Comparison of ENCODE assay signal across 10 cellular contexts in the genomic region with DNA sequence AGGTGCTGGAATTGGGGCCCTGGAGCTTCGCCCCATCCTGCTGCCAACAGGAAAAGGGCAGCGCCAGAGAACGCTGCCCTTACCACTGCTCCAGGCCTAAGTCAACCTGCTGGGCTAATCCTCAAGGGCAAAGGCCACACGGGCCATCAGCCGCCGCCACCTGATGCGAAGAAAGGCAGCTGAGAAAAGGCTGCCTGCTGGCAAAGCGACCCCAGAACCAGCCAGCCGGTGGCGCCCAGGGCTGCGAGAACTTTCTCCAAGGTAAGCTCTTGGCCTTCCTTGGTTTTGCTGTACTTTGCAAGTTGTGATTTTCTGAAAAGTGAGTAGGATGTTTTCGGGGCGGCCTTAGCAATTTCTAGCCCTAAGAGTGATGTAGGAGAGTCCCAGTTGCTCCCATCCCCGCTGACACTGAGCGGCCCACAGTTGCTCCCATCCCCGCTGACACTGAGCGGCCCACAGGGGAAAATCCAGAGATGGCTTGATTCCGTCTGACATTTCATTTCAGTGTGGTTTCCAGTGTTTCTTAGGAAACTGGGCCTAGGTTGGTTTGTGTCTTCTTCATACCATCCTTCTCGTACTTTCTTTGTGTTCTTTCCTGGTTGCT. TPM values are rescaled to one million over a fixed set of nuclear protein-coding genes. Genes with fewer than 3 reads are reported as not detected.
DNase-seq lines count a peak whose midpoint lies in the region; ATAC-seq, FAIRE-seq and TF ChIP-seq lines count a peak whose summit lies in the region.
"Not testable (repeated sequence)": the region's sequence is repeated elsewhere in the genome, so short reads cannot be mapped to it uniquely, and the experiment has no call there.
"Had no signal": no experiment of that assay in that cellular context is flagged by ENCODE, and none has a peak within 500 bp of the region (broad histone marks: within the 10 kb centered on the region; RNA-seq: fewer than 3 reads in every experiment).

No MANE protein-coding gene starts in this region.

- CTCF ChIA-PET in CD4-positive, alpha-beta T cell (lab: Charles Lee); activated CD4-positive, alpha-beta memory T cell treated with anti-CD3 and anti-CD28 coated beads for 36 hours (lab: Charles Lee); K562 (lab: Yijun Ruan, JAX; ENCODE audit: low intra/inter-chr PET ratio); HepG2 (lab: Yijun Ruan, JAX; ENCODE audit: low intra/inter-chr PET ratio, low total read pairs): not testable (repeated sequence)

- not testable (repeated sequence) for TF ChIP-seq EP300 in K562 (IDR thresholded peaks at IDR 0.05; ENCODE audit: low read length); HepG2 (IDR thresholded peaks at IDR 0.05; ENCODE audit: low read depth in 2 of 2, low read length in 2 of 2); HepG2 (CRISPR knock-in tag; IDR thresholded peaks at IDR 0.05; ENCODE audit: borderline replicate concordance)

- ATAC-seq in CD4-positive, alpha-beta T cell (ENCODE audit: poor library complexity) = not testable (repeated sequence)
- peak; percentile 72 for ATAC-seq in K562
- ATAC-seq in HepG2 = peak; percentile 75

- not testable (repeated sequence) for H3K9ac ChIP-seq in H9 (ENCODE audit: extremely low read depth, insufficient read length, low read length); K562 (ENCODE audit: insufficient read depth in 1 of 2, low read depth in 2 of 2, low read length in 2 of 2); HepG2 (ENCODE audit: insufficient read depth, low read depth, low read length)

- in situ Hi-C loops in K562 (cut with MboI); HepG2 (cut with HindIII; ENCODE audit: extremely low pct_ligation_motif_present, low pct_unique_long_range_greater_than_20kb): not testable (repeated sequence)

- not testable (repeated sequence) for H3K36me3 Mint-ChIP-seq in CD4-positive, alpha-beta T cell (ENCODE audit: low read depth); H9 (ENCODE audit: insufficient read depth in 1 of 3, low read depth in 3 of 3); activated CD4-positive, alpha-beta memory T cell treated with anti-CD3 and anti-CD28 coated beads for 36 hours

- H3K27me3 Mint-ChIP-seq in CD4-positive, alpha-beta T cell; H9 (ENCODE audit: low read depth); activated CD4-positive, alpha-beta memory T cell treated with anti-CD3 and anti-CD28 coated beads for 36 hours: not testable (repeated sequence)

- FAIRE-seq in K562 (lab: Jason Lieb, UNC) (peak; percentile 60), HepG2 (lab: Jason Lieb, UNC) (peak; percentile 72)

- not testable (repeated sequence) for H3K23me2 ChIP-seq in H9 (ENCODE audit: insufficient read length, low read depth, low read length, poor library complexity, severe bottlenecking)

- not testable (repeated sequence) for H3K18ac ChIP-seq in H9 (ENCODE audit: insufficient read length, low read depth, low read length)

- not testable (repeated sequence) for H3K4me3 ChIP-seq in K562; HepG2 (replicated peaks in 1 of 3; ENCODE audit: insufficient read depth in 1 of 3, low read depth in 2 of 3, low read length in 3 of 3)

- H3K79me1 ChIP-seq in H9 (ENCODE audit: insufficient read depth, low read depth, low read length, poor library complexity, severe bottlenecking) = not testable (repeated sequence)

- H3K27ac Mint-ChIP-seq in CD4-positive, alpha-beta T cell; H9; activated CD4-positive, alpha-beta memory T cell treated with anti-CD3 and anti-CD28 coated beads for 36 hours: not testable (repeated sequence)

- not testable (repeated sequence) for H3K4ac ChIP-seq in H9 (ENCODE audit: low read depth, low read length)

- H3K56ac ChIP-seq in H9 (ENCODE audit: insufficient read length, low read depth, low read length) = not testable (repeated sequence)

- H3K9me3 ChIP-seq in CD4-positive, alpha-beta T cell (ENCODE audit: control insufficient read depth, low read length); H9 (ENCODE audit: control insufficient read depth, low read depth, low read length); K562 (replicated peaks; ENCODE audit: control insufficient read depth, insufficient read depth, low read depth, low read length); HepG2 (ENCODE audit: low read length): not testable (repeated sequence)

- not testable (repeated sequence) for H3K27me3 ChIP-seq in CD4-positive, alpha-beta T cell (ENCODE audit: control insufficient read depth, insufficient read depth, low read length); H9 (ENCODE audit: insufficient read depth, low read length); K562 (ENCODE audit: control insufficient read depth in 2 of 2, insufficient read depth in 2 of 2, low read length in 2 of 2); HepG2 (ENCODE audit: control insufficient read depth in 1 of 2, insufficient read depth in 2 of 2, low read length in 2 of 2)

- not testable (repeated sequence) for H2BK12ac ChIP-seq in H9 (ENCODE audit: insufficient read length, low read depth, low read length)

- not testable (repeated sequence) for H2AFZ ChIP-seq in H9 (ENCODE audit: low read length); K562 (ENCODE audit: low read depth, low read length); HepG2 (ENCODE audit: low read length)

- not testable (repeated sequence) for H3K36me3 ChIP-seq in K562 (ENCODE audit: control insufficient read depth, insufficient read depth, low read length); HepG2 (replicated peaks in 1 of 2; ENCODE audit: control insufficient read depth in 1 of 2, insufficient read depth in 2 of 2, low read length in 2 of 2)

- not testable (repeated sequence) for H3K4me3 Mint-ChIP-seq in CD4-positive, alpha-beta T cell; H9; activated CD4-positive, alpha-beta memory T cell treated with anti-CD3 and anti-CD28 coated beads for 36 hours

- peak in 1 of 2 experiments; percentile 20; a peak in 1 of 4 replicates for TF ChIP-seq RAD21 in K562 (CRISPR knock-in tag; conservative IDR thresholded peaks at IDR 0.05 in 1 of 2, IDR thresholded peaks at IDR 0.05 in 1 of 2)
- TF ChIP-seq RAD21 in HepG2 (CRISPR knock-in tag; IDR thresholded peaks at IDR 0.05) = not testable (repeated sequence)

- not testable (repeated sequence) for TF ChIP-seq POLR2A in K562 (conservative IDR thresholded peaks at IDR 0.05); HepG2 (IDR thresholded peaks at IDR 0.05; ENCODE audit: insufficient read depth in 1 of 2, low read depth in 2 of 2, low read length in 2 of 2)

- not testable (repeated sequence) for H3K23ac ChIP-seq in H9 (ENCODE audit: insufficient read length, low read depth, low read length)

- H3K79me2 ChIP-seq in H9 (ENCODE audit: insufficient read depth, low read length); K562 (ENCODE audit: control insufficient read depth, insufficient read depth, low read length); HepG2 (ENCODE audit: insufficient read depth, low read length): not testable (repeated sequence)

- H3K9me1 ChIP-seq in K562 (ENCODE audit: control insufficient read depth, insufficient read depth, low read length) = not testable (repeated sequence)

- H2AK5ac ChIP-seq in H9 (ENCODE audit: insufficient read length, low read length) = not testable (repeated sequence)

- not testable (repeated sequence) for H4K20me1 ChIP-seq in H9 (ENCODE audit: control insufficient read depth, insufficient read depth, insufficient read length); K562 (replicated peaks; ENCODE audit: control insufficient read depth, insufficient read depth, low read length); HepG2 (ENCODE audit: insufficient read depth, low read length)

- H2BK5ac ChIP-seq in H9 (ENCODE audit: insufficient read length, low read length) = not testable (repeated sequence)

- H3T11ph ChIP-seq in H9 (ENCODE audit: low read length) = not testable (repeated sequence)

- not testable (repeated sequence) for H3K4me2 ChIP-seq in H9 (ENCODE audit: insufficient read depth, insufficient read length, low read length); K562 (ENCODE audit: insufficient read depth, low read length); HepG2 (ENCODE audit: low read depth, low read length)

- H3K4me1 ChIP-seq in H9 (ENCODE audit: insufficient read depth, low read length); K562 (replicated peaks in 1 of 2; ENCODE audit: control insufficient read depth in 2 of 2, insufficient read depth in 2 of 2, low read length in 2 of 2); HepG2 (ENCODE audit: insufficient read depth, low read length): not testable (repeated sequence)

- intact Hi-C loops in CD4-positive, alpha-beta T cell (cut with DNase I, micrococcal nuclease); activated CD4-positive, alpha-beta memory T cell treated with anti-CD3 and anti-CD28 coated beads for 36 hours (cut with micrococcal nuclease); K562 (cut with micrococcal nuclease); HepG2 (cut with micrococcal nuclease; ENCODE audit: unreplicated experiment): not testable (repeated sequence)

- not testable (repeated sequence) for H3K27ac ChIP-seq in CD4-positive, alpha-beta T cell (ENCODE audit: low read depth, low read length); H9 (ENCODE audit: insufficient read length, low read depth, low read length); K562 (ENCODE audit: extremely low read depth, low read depth, low read length); HepG2 (ENCODE audit: extremely low read length, insufficient read depth, low read length)

- not testable (repeated sequence) for H4K8ac ChIP-seq in H9 (replicated peaks; ENCODE audit: insufficient read length, low read depth, low read length)

- no CpG with 5 or more reads among the region's 19 CpGs for WGBS in H9 (ENCODE audit: extremely low coverage, insufficient read length, low lambda C conversion rate)
- WGBS in K562 (ENCODE audit: insufficient coverage, low coverage, missing lambda C conversion rate) = 10% methylated on average over 8 of the region's 19 CpGs
- no CpG with 5 or more reads among the region's 19 CpGs for WGBS in HepG2 (ENCODE audit: low lambda C conversion rate)

- not testable (repeated sequence) for H4K91ac ChIP-seq in H9 (ENCODE audit: insufficient read length, low read depth, low read length)

- H2BK15ac ChIP-seq in H9 (ENCODE audit: low read depth, low read length) = not testable (repeated sequence)

- POLR2A ChIA-PET in CD4-positive, alpha-beta T cell (lab: Charles Lee); activated CD4-positive, alpha-beta memory T cell treated with anti-CD3 and anti-CD28 coated beads for 36 hours (lab: Charles Lee); K562 (lab: Yijun Ruan, JAX); HepG2 (lab: Yijun Ruan, JAX): not testable (repeated sequence)

- not testable (repeated sequence) for TF ChIP-seq CTCF in CD4-positive, alpha-beta T cell (IDR thresholded peaks at IDR 0.05); K562 (IDR thresholded peaks at IDR 0.05 in 2 of 3, conservative IDR thresholded peaks at IDR 0.05 in 1 of 3; ENCODE audit: insufficient read depth in 2 of 3, low read depth in 1 of 3, low read length in 3 of 3)
- TF ChIP-seq CTCF in H9 (conservative IDR thresholded peaks at IDR 0.05) (0 out of 3 replicates have a peak, but pooled peaks have one; percentile 10), HepG2 (CRISPR knock-in tag; IDR thresholded peaks at IDR 0.05) (peak; percentile 6; the same call in 1 of the 2 replicates)

- H3K4me1 Mint-ChIP-seq in CD4-positive, alpha-beta T cell (ENCODE audit: low read depth); H9; activated CD4-positive, alpha-beta memory T cell treated with anti-CD3 and anti-CD28 coated beads for 36 hours (ENCODE audit: low read depth): not testable (repeated sequence)

- not testable (repeated sequence) for BruUV-seq in K562 (replicated peaks; lab: Mats Ljungman, UMichigan); HepG2 (replicated peaks; lab: Mats Ljungman, UMichigan)

- not testable (repeated sequence) for H2BK20ac ChIP-seq in H9 (ENCODE audit: low read depth, low read length, poor library complexity, severe bottlenecking)

- not testable (repeated sequence) for H3K14ac ChIP-seq in H9 (ENCODE audit: insufficient read depth, low read length)

- H3K9me3 Mint-ChIP-seq in CD4-positive, alpha-beta T cell; H9; activated CD4-positive, alpha-beta memory T cell treated with anti-CD3 and anti-CD28 coated beads for 36 hours: not testable (repeated sequence)

- DNase-seq in CD4-positive, alpha-beta T cell = peak in 9 of 10 experiments; percentile 17 to 40 (median 33)
- DNase-seq in H9; K562 (ENCODE audit: extremely low read depth in 1 of 4, low spot score in 3 of 4); HepG2 (ENCODE audit: low spot score): not testable (repeated sequence)
- peak; percentile 6 to 14 for DNase-seq in activated CD4-positive, alpha-beta T cell treated with anti-CD3 and anti-CD28 coated beads for 4 hours
- peak; percentile 20 for DNase-seq in activated CD4-positive, alpha-beta memory T cell treated with anti-CD3 and anti-CD28 coated beads for 36 hours
- DNase-seq in activated gamma-delta T cell treated with Interleukin-2 at 50 U/mL for 16 hours = peak; percentile 13

- H2BK120ac ChIP-seq in H9 (ENCODE audit: low read depth, low read length, poor library complexity, severe bottlenecking) = not testable (repeated sequence)

- H4K5ac ChIP-seq in H9 (ENCODE audit: insufficient read length, low read depth, low read length) = not testable (repeated sequence)

RNA-seq across cellular contexts. Expression of a gene that starts 15.6 kb away (rescaled TPM):
- total RNA-seq in CD4-positive, alpha-beta T cell = 100 to 1,000 TPM; 106 to 115 TPM
- total RNA-seq in H9 (2021) (0.70 and 1.2 TPM in 2 replicates), K562 (2014; rRNA removed) (not detected in 2 replicates), K562 (2014; rRNA removed; fragmentation: Illumina TruSeq; extraction: Trizol) (not detected in 2 replicates), K562 (2015; rRNA removed; fragmentation: Illumina TruSeq; extraction: Trizol) (not detected in 2 replicates), K562 (2021) (not detected in 2 replicates), HepG2 (2016; rRNA removed; fragmentation: Illumina TruSeq; extraction: Trizol) (not detected in 2 replicates)
- total RNA-seq in activated CD4-positive, alpha-beta memory T cell treated with anti-CD3 and anti-CD28 coated beads for 36 hours = 10 to 100 TPM; 27.6 to 33.7 TPM
- 0.09 TPM in 1 of 2 replicates, not detected in the other for total RNA-seq in K562 (2011; cell fraction: chromatin; rRNA removed; ENCODE audit: low replicate concordance)
- total RNA-seq in K562 (2011; cell fraction: nucleolus; rRNA removed) = not detected in 2 replicates
- total RNA-seq in K562 (2011; cell fraction: nucleoplasm; rRNA removed) = not detected in 2 replicates
- polyA plus RNA-seq in K562 (2011; rRNA removed) (0.01 TPM in 1 of 2 replicates, not detected in the other), K562 (2014; fragmentation: Illumina TruSeq; extraction: Trizol) (not detected in 2 replicates), K562 (2014; fragmentation: Nextera tagmentation; extraction: Ambion mirVana) (under 1 TPM; 0.13 to 0.21 TPM), K562 (2014; rRNA removed) (not detected in 2 replicates), HepG2 (2011; rRNA removed) (0.22 TPM in 1 of 2 replicates, not detected in the other)
- not detected in 2 replicates for polyA plus RNA-seq in K562 (2011; cell fraction: cytosol; rRNA removed)
- polyA plus RNA-seq in K562 (2011; cell fraction: nucleus; rRNA removed) = not detected in 2 replicates
- 0.10 and 0.17 TPM in 2 replicates for polyA plus RNA-seq in K562 (2012)
- polyA minus RNA-seq in K562 (2011; rRNA and poly(A)+ RNA removed) = not detected in 2 replicates
- not detected in 2 replicates for polyA minus RNA-seq in K562 (2011; cell fraction: cytosol; rRNA and poly(A)+ RNA removed)
- polyA minus RNA-seq in K562 (2011; cell fraction: nucleus; rRNA and poly(A)+ RNA removed) = not detected in 2 replicates
- total RNA-seq in HepG2 (2016; cell fraction: cytosol; rRNA removed; fragmentation: Illumina TruSeq; extraction: Trizol; ENCODE audit: low read depth) = not detected in 2 replicates
- not detected in 2 replicates for total RNA-seq in HepG2 (2016; cell fraction: insoluble cytoplasmic fraction; rRNA removed; fragmentation: Illumina TruSeq; extraction: Trizol)
- total RNA-seq in HepG2 (2016; cell fraction: membrane; rRNA removed; fragmentation: Illumina TruSeq; extraction: Trizol) = not detected in 2 replicates
- total RNA-seq in HepG2 (2016; cell fraction: nucleus; rRNA removed; fragmentation: Illumina TruSeq; extraction: Trizol) = not detected in 2 replicates
- not detected in 2 replicates for polyA plus RNA-seq in HepG2 (2011; cell fraction: cytosol; rRNA removed)
- polyA plus RNA-seq in HepG2 (2011; cell fraction: nucleus; rRNA removed) = not detected in 2 replicates
- 0.16 and 0.48 TPM in 2 replicates for polyA plus RNA-seq in HepG2 (2012)
- not detected in 2 replicates for polyA plus RNA-seq in HepG2 (2016; cell fraction: cytosol; fragmentation: Illumina TruSeq; extraction: Trizol; ENCODE audit: low read depth)
- not detected in 2 replicates for polyA plus RNA-seq in HepG2 (2016; cell fraction: insoluble cytoplasmic fraction; fragmentation: Illumina TruSeq; extraction: Trizol; ENCODE audit: low read depth)
- polyA plus RNA-seq in HepG2 (2016; cell fraction: membrane; fragmentation: Illumina TruSeq; extraction: Trizol; ENCODE audit: low read depth) = not detected in 2 replicates
- not detected in 2 replicates for polyA plus RNA-seq in HepG2 (2016; cell fraction: nucleus; fragmentation: Illumina TruSeq; extraction: Trizol; ENCODE audit: insufficient read depth, low read depth)
- polyA minus RNA-seq in HepG2 (2011; rRNA and poly(A)+ RNA removed; ENCODE audit: low replicate concordance) = not detected in 2 replicates
- not detected in 2 replicates for polyA minus RNA-seq in HepG2 (2011; cell fraction: cytosol; rRNA and poly(A)+ RNA removed)
- not detected in 2 replicates for polyA minus RNA-seq in HepG2 (2011; cell fraction: nucleus; rRNA and poly(A)+ RNA removed)
- total RNA-seq: H7, HT-29, M059J had no signal

Comparison
In these comparisons a context has a peak if more than half of its experiments do, and no peak if none do; other contexts are left out.
1. RNA of a gene that starts 15.6 kb away (total RNA-seq): 106 to 115 TPM in CD4-positive, alpha-beta T cell and 27.6 to 33.7 TPM in activated CD4-positive, alpha-beta memory T cell treated with anti-CD3 and anti-CD28 coated beads for 36 hours; 0.70 to 1.2 TPM in H9, 0.09 TPM in K562 and not detected in HepG2; every median in the first group is over 10 times any median in the second.